ENCODE assay signal across 1 cellular context in the genomic region with DNA sequence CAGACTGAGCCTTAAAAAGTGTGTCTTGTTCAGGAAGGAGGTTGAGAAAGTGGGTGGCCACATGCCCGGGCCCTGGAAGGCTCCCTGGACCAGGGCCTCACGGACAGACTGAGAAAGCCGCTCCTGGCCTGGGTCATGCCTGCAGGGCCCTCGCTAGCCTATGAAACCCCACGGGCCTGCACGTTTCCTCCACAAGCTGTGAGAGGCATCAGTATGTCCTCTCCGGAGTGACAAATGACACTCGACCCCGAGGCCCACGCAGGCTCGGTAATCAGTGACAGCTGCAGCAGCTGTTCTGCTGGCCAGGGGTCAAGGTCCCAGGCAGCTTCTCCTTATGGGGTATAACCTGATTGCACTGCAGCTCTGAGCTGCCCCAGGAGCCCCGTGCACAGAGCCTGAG.
TF ChIP-seq lines count a peak whose summit lies in the region.

No MANE protein-coding gene starts in this region.

TF ChIP-seq in HepG2, 621 proteins besides CTCF, POLR2A, EP300 and RAD21 (continued from another document):
- 0 out of 2 replicates have a peak, but pooled peaks have one; percentile 58 for TF ChIP-seq SIN3A (IDR thresholded peaks at IDR 0.05; ENCODE audit: borderline replicate concordance, low read depth, low read length)
- peak; percentile 40; the same call in 1 of the 2 replicates for TF ChIP-seq SAP130 (CRISPR knock-in tag; IDR thresholded peaks at IDR 0.05; ENCODE audit: low read depth)
- TF ChIP-seq, protein P1, sequence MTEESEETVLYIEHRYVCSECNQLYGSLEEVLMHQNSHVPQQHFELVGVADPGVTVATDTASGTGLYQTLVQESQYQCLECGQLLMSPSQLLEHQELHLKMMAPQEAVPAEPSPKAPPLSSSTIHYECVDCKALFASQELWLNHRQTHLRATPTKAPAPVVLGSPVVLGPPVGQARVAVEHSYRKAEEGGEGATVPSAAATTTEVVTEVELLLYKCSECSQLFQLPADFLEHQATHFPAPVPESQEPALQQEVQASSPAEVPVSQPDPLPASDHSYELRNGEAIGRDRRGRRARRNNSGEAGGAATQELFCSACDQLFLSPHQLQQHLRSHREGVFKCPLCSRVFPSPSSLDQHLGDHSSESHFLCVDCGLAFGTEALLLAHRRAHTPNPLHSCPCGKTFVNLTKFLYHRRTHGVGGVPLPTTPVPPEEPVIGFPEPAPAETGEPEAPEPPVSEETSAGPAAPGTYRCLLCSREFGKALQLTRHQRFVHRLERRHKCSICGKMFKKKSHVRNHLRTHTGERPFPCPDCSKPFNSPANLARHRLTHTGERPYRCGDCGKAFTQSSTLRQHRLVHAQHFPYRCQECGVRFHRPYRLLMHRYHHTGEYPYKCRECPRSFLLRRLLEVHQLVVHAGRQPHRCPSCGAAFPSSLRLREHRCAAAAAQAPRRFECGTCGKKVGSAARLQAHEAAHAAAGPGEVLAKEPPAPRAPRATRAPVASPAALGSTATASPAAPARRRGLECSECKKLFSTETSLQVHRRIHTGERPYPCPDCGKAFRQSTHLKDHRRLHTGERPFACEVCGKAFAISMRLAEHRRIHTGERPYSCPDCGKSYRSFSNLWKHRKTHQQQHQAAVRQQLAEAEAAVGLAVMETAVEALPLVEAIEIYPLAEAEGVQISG (CRISPR knock-in tag; IDR thresholded peaks at IDR 0.05) = 0 out of 2 replicates have a peak, but pooled peaks have one; percentile 26
- TF ChIP-seq ZFY (CRISPR knock-in tag; IDR thresholded peaks at IDR 0.05) = 0 out of 2 replicates have a peak, but pooled peaks have one; percentile 36
- TF ChIP-seq ZNF292 (CRISPR knock-in tag; IDR thresholded peaks at IDR 0.05; ENCODE audit: borderline replicate concordance, low read depth) = peak; percentile 42; the same call in 1 of the 2 replicates
- no peak for TF ChIP-seq WIZ (CRISPR knock-in tag; IDR thresholded peaks at IDR 0.05)
- TF ChIP-seq, protein P2, sequence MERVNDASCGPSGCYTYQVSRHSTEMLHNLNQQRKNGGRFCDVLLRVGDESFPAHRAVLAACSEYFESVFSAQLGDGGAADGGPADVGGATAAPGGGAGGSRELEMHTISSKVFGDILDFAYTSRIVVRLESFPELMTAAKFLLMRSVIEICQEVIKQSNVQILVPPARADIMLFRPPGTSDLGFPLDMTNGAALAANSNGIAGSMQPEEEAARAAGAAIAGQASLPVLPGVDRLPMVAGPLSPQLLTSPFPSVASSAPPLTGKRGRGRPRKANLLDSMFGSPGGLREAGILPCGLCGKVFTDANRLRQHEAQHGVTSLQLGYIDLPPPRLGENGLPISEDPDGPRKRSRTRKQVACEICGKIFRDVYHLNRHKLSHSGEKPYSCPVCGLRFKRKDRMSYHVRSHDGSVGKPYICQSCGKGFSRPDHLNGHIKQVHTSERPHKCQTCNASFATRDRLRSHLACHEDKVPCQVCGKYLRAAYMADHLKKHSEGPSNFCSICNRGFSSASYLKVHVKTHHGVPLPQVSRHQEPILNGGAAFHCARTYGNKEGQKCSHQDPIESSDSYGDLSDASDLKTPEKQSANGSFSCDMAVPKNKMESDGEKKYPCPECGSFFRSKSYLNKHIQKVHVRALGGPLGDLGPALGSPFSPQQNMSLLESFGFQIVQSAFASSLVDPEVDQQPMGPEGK (CRISPR knock-in tag; IDR thresholded peaks at IDR 0.05) = no peak
- TF ChIP-seq SP2 (CRISPR knock-in tag; IDR thresholded peaks at IDR 0.05) = no peak
- peak; percentile 42; the same call in 1 of the 2 replicates for TF ChIP-seq NR2F6 (IDR thresholded peaks at IDR 0.05)
- TF ChIP-seq NR2F6 (CRISPR knock-in tag; IDR thresholded peaks at IDR 0.05) = peak; percentile 79
- TF ChIP-seq, protein P3, sequence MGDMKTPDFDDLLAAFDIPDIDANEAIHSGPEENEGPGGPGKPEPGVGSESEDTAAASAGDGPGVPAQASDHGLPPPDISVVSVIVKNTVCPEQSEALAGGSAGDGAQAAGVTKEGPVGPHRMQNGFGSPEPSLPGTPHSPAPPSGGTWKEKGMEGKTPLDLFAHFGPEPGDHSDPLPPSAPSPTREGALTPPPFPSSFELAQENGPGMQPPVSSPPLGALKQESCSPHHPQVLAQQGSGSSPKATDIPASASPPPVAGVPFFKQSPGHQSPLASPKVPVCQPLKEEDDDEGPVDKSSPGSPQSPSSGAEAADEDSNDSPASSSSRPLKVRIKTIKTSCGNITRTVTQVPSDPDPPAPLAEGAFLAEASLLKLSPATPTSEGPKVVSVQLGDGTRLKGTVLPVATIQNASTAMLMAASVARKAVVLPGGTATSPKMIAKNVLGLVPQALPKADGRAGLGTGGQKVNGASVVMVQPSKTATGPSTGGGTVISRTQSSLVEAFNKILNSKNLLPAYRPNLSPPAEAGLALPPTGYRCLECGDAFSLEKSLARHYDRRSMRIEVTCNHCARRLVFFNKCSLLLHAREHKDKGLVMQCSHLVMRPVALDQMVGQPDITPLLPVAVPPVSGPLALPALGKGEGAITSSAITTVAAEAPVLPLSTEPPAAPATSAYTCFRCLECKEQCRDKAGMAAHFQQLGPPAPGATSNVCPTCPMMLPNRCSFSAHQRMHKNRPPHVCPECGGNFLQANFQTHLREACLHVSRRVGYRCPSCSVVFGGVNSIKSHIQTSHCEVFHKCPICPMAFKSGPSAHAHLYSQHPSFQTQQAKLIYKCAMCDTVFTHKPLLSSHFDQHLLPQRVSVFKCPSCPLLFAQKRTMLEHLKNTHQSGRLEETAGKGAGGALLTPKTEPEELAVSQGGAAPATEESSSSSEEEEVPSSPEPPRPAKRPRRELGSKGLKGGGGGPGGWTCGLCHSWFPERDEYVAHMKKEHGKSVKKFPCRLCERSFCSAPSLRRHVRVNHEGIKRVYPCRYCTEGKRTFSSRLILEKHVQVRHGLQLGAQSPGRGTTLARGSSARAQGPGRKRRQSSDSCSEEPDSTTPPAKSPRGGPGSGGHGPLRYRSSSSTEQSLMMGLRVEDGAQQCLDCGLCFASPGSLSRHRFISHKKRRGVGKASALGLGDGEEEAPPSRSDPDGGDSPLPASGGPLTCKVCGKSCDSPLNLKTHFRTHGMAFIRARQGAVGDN (CRISPR knock-in tag; IDR thresholded peaks at IDR 0.05) = peak; percentile 67
- 0 out of 2 replicates have a peak, but pooled peaks have one; percentile 6 for TF ChIP-seq ZNF263 (CRISPR knock-in tag; IDR thresholded peaks at IDR 0.05)
- TF ChIP-seq, protein P4, sequence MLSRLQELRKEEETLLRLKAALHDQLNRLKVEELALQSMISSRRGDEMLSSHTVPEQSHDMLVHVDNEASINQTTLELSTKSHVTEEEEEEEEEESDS (CRISPR knock-in tag; IDR thresholded peaks at IDR 0.05; ENCODE audit: borderline replicate concordance) = no peak
- TF ChIP-seq MEIS2 (CRISPR knock-in tag; IDR thresholded peaks at IDR 0.05) = peak; percentile 43; the same call in 1 of the 2 replicates
- TF ChIP-seq, protein P5, sequence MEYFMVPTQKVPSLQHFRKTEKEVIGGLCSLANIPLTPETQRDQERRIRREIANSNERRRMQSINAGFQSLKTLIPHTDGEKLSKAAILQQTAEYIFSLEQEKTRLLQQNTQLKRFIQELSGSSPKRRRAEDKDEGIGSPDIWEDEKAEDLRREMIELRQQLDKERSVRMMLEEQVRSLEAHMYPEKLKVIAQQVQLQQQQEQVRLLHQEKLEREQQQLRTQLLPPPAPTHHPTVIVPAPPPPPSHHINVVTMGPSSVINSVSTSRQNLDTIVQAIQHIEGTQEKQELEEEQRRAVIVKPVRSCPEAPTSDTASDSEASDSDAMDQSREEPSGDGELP (IDR thresholded peaks at IDR 0.05; ENCODE audit: borderline replicate concordance, low read depth) = peak; percentile 92
- TF ChIP-seq HNF4A (CRISPR knock-in tag; IDR thresholded peaks at IDR 0.05) = peak; percentile 64
- TF ChIP-seq SALL1 (CRISPR knock-in tag; IDR thresholded peaks at IDR 0.05) = peak; percentile 44; the same call in 1 of the 2 replicates
- TF ChIP-seq ZNF224 (CRISPR knock-in tag; IDR thresholded peaks at IDR 0.05) = no peak
- TF ChIP-seq MED1 (CRISPR knock-in tag; IDR thresholded peaks at IDR 0.05) = peak; percentile 18; the same call in 1 of the 2 replicates
- TF ChIP-seq HIVEP1 (CRISPR knock-in tag; IDR thresholded peaks at IDR 0.05) = 0 out of 2 replicates have a peak, but pooled peaks have one; percentile 30
- no peak for TF ChIP-seq ELF1 (CRISPR knock-in tag; IDR thresholded peaks at IDR 0.05)
- peak; percentile 29; the same call in 1 of the 2 replicates for TF ChIP-seq HNF4G (IDR thresholded peaks at IDR 0.05; ENCODE audit: borderline replicate concordance, low read depth, low read length)
- no peak for TF ChIP-seq HNF4G (CRISPR knock-in tag; IDR thresholded peaks at IDR 0.05; ENCODE audit: borderline replicate concordance, low read depth)
- TF ChIP-seq, protein P6, sequence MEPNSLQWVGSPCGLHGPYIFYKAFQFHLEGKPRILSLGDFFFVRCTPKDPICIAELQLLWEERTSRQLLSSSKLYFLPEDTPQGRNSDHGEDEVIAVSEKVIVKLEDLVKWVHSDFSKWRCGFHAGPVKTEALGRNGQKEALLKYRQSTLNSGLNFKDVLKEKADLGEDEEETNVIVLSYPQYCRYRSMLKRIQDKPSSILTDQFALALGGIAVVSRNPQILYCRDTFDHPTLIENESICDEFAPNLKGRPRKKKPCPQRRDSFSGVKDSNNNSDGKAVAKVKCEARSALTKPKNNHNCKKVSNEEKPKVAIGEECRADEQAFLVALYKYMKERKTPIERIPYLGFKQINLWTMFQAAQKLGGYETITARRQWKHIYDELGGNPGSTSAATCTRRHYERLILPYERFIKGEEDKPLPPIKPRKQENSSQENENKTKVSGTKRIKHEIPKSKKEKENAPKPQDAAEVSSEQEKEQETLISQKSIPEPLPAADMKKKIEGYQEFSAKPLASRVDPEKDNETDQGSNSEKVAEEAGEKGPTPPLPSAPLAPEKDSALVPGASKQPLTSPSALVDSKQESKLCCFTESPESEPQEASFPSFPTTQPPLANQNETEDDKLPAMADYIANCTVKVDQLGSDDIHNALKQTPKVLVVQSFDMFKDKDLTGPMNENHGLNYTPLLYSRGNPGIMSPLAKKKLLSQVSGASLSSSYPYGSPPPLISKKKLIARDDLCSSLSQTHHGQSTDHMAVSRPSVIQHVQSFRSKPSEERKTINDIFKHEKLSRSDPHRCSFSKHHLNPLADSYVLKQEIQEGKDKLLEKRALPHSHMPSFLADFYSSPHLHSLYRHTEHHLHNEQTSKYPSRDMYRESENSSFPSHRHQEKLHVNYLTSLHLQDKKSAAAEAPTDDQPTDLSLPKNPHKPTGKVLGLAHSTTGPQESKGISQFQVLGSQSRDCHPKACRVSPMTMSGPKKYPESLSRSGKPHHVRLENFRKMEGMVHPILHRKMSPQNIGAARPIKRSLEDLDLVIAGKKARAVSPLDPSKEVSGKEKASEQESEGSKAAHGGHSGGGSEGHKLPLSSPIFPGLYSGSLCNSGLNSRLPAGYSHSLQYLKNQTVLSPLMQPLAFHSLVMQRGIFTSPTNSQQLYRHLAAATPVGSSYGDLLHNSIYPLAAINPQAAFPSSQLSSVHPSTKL (CRISPR knock-in tag; IDR thresholded peaks at IDR 0.05) = peak; percentile 48; the same call in 1 of the 2 replicates
- TF ChIP-seq, protein P7, sequence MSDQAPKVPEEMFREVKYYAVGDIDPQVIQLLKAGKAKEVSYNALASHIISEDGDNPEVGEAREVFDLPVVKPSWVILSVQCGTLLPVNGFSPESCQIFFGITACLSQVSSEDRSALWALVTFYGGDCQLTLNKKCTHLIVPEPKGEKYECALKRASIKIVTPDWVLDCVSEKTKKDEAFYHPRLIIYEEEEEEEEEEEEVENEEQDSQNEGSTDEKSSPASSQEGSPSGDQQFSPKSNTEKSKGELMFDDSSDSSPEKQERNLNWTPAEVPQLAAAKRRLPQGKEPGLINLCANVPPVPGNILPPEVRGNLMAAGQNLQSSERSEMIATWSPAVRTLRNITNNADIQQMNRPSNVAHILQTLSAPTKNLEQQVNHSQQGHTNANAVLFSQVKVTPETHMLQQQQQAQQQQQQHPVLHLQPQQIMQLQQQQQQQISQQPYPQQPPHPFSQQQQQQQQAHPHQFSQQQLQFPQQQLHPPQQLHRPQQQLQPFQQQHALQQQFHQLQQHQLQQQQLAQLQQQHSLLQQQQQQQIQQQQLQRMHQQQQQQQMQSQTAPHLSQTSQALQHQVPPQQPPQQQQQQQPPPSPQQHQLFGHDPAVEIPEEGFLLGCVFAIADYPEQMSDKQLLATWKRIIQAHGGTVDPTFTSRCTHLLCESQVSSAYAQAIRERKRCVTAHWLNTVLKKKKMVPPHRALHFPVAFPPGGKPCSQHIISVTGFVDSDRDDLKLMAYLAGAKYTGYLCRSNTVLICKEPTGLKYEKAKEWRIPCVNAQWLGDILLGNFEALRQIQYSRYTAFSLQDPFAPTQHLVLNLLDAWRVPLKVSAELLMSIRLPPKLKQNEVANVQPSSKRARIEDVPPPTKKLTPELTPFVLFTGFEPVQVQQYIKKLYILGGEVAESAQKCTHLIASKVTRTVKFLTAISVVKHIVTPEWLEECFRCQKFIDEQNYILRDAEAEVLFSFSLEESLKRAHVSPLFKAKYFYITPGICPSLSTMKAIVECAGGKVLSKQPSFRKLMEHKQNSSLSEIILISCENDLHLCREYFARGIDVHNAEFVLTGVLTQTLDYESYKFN (CRISPR knock-in tag; conservative IDR thresholded peaks at IDR 0.05) = 0 out of 2 replicates have a peak, but pooled peaks have one; percentile 11
- TF ChIP-seq NR2F1 (CRISPR knock-in tag; IDR thresholded peaks at IDR 0.05) = peak; percentile 53 to 54; a peak in 2 of 4 replicates
- TF ChIP-seq ZNF235 (CRISPR knock-in tag; IDR thresholded peaks at IDR 0.05; ENCODE audit: borderline replicate concordance) = no peak
- TF ChIP-seq ZNF274 (CRISPR knock-in tag; IDR thresholded peaks at IDR 0.05) = peak; percentile 31; the same call in 1 of the 2 replicates
- peak; percentile 41; the same call in 1 of the 2 replicates for TF ChIP-seq HOXA3 (CRISPR knock-in tag; IDR thresholded peaks at IDR 0.05)
- TF ChIP-seq, protein P8, sequence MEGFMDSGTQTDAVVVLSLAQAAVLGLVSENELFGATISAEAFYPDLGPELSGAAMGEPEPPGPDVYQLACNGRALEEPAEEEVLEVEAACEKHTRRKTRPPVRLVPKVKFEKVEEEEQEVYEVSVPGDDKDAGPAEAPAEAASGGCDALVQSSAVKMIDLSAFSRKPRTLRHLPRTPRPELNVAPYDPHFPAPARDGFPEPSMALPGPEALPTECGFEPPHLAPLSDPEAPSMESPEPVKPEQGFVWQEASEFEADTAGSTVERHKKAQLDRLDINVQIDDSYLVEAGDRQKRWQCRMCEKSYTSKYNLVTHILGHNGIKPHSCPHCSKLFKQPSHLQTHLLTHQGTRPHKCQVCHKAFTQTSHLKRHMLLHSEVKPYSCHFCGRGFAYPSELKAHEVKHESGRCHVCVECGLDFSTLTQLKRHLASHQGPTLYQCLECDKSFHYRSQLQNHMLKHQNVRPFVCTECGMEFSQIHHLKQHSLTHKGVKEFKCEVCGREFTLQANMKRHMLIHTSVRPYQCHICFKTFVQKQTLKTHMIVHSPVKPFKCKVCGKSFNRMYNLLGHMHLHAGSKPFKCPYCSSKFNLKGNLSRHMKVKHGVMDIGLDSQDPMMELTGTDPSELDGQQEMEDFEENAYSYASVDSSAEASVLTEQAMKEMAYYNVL (CRISPR knock-in tag; IDR thresholded peaks at IDR 0.05; ENCODE audit: borderline replicate concordance) = peak; percentile 55; the same call in 1 of the 2 replicates
- TF ChIP-seq RARA (CRISPR knock-in tag; IDR thresholded peaks at IDR 0.05) = 0 out of 2 replicates have a peak, but pooled peaks have one; percentile 35
